17 cellular contexts compared by ENCODE assay signal in the genomic region with DNA sequence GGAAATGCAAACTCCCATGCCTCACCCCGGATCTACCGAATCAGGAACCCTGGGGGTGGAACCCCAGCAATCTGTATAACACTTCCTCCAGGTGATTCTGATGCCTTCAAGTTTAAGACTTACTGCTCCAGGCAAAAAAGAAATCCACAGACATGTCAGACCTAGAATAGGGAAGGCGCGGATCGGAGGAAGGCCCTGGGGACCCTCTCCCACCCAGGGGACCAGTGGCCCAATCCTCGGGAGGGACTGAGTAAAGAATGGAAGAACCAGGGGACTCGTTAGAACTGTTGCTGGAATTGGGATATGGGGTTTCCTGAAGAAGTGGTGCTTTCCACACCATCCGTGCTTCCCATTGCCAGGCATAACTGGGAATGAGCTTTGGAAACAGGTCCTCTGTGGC.
DNase-seq lines count a peak whose midpoint lies in the region; ATAC-seq, FAIRE-seq and TF ChIP-seq lines count a peak whose summit lies in the region.
"Had no signal": no experiment of that assay in that cellular context is flagged by ENCODE, and none has a peak within 500 bp of the region (broad histone marks: within the 10 kb centered on the region; RNA-seq: fewer than 3 reads in every experiment).

No MANE protein-coding gene starts in this region.

- no peaks in the 10 kb centered on the region for H3K23me2 ChIP-seq in H9 (ENCODE audit: insufficient read length, low read depth, low read length, poor library complexity, severe bottlenecking)

- no peaks in the 10 kb centered on the region for H3K79me2 ChIP-seq in H9 (ENCODE audit: insufficient read depth, low read length)
- H3K79me2 ChIP-seq in smooth muscle cell (ENCODE audit: low read depth): peaks cover 43% of the 10 kb centered on the region

- H3K56ac ChIP-seq in H9 (ENCODE audit: insufficient read length, low read depth, low read length): no peak overlapping the region

- no peak overlapping the region for H2BK5ac ChIP-seq in H9 (ENCODE audit: insufficient read length, low read length)

- H4K5ac ChIP-seq in H9 (ENCODE audit: insufficient read length, low read depth, low read length): no peak overlapping the region

- H3K9me3 Mint-ChIP-seq in H9: no peaks in the 10 kb centered on the region

- H3K36me3 Mint-ChIP-seq in H9 (ENCODE audit: insufficient read depth in 1 of 3, low read depth in 3 of 3): peaks cover 0 to 8% (median 0%) of the 10 kb centered on the region in 3 experiments; a peak in 2 of 7 replicates

- in situ Hi-C loops in brain microvascular endothelial cell (cut with HindIII; ENCODE audit: low pct_ligation_motif_present, low sequenced_read_pairs) (no loop called here), GM13976 (cut with MboI; ENCODE audit: low sequenced_read_pairs, unreplicated experiment) (no loop called here)

- H3K27ac ChIP-seq in H9 (ENCODE audit: insufficient read length, low read depth, low read length) (no peak overlapping the region), brain microvascular endothelial cell (peak overlapping the region; percentile 91), kidney (ENCODE audit: low read depth in 2 of 2, low read length in 2 of 2) (peak overlapping the region; percentile 91 to 93), smooth muscle cell (ENCODE audit: low read depth) (peak overlapping the region; percentile 63)
- H3K27ac ChIP-seq: C4-2B, KMS-11 had no signal

- H3K23ac ChIP-seq in H9 (ENCODE audit: insufficient read length, low read depth, low read length): no peak overlapping the region

- no peak overlapping the region for H4K8ac ChIP-seq in H9 (replicated peaks; ENCODE audit: insufficient read length, low read depth, low read length)

- H3K4me2 ChIP-seq in H9 (ENCODE audit: insufficient read depth, insufficient read length, low read length) (no peak overlapping the region), smooth muscle cell (no peak overlapping the region)
- H3K4me2 ChIP-seq: KMS-11 had no signal

- intact Hi-C loops in kidney (cut with DNase I): no loop called here

- H3K4me3 ChIP-seq in brain microvascular endothelial cell (ENCODE audit: low read depth, low read length) (no peak overlapping the region), kidney (ENCODE audit: low read length in 2 of 2) (no peak overlapping the region), smooth muscle cell (no peak overlapping the region)
- H3K4me3 ChIP-seq: adrenal gland had no signal

- ATAC-seq in GM21529 (IDR thresholded peaks at IDR 0.05; ENCODE audit: unreplicated experiment): no peak
- ATAC-seq: activated CD4-positive, CD25-positive, alpha-beta regulatory T cell treated with anti-CD3 and anti-CD28 coated beads, Interleukin-2, amount 50 U/mL, for 24 hours; activated CD8-positive, alpha-beta T cell treated with anti-CD3 and anti-CD28 coated beads, Interleukin-2, amount 10 ng/mL, durations not matched to agents 7 days and 5 days had no signal

- no peak overlapping the region for H2BK120ac ChIP-seq in H9 (ENCODE audit: low read depth, low read length, poor library complexity, severe bottlenecking)

- no peak overlapping the region for H2BK20ac ChIP-seq in H9 (ENCODE audit: low read depth, low read length, poor library complexity, severe bottlenecking)

- H3T11ph ChIP-seq in H9 (ENCODE audit: low read length): no peak overlapping the region

- H3K9me3 ChIP-seq in H9 (ENCODE audit: control insufficient read depth, low read depth, low read length) (no peaks in the 10 kb centered on the region), kidney (ENCODE audit: control insufficient read depth in 1 of 2, low read length in 2 of 2) (no peaks in the 10 kb centered on the region), smooth muscle cell (replicated peaks; ENCODE audit: low read depth) (no peaks in the 10 kb centered on the region)
- H3K9me3 ChIP-seq: adrenal gland had no signal

- FAIRE-seq in kidney (lab: Jason Lieb, UNC): no peak

- H2AFZ ChIP-seq in H9 (ENCODE audit: low read length) (no peak overlapping the region), smooth muscle cell (ENCODE audit: low read depth) (no peak overlapping the region)

- DNase-seq in H9 (no peak), brain microvascular endothelial cell (no peak), kidney (peak; percentile 35), smooth muscle cell (lab: John Stamatoyannopoulos, UW; ENCODE audit: unreplicated experiment) (no peak), superior temporal gyrus (ENCODE audit: extremely low spot score) (no peak), cerebellar nuclear complex (lab: John Stamatoyannopoulos, UW) (no peak), GM13976 (ENCODE audit: low spot score) (no peak)
- DNase-seq: activated CD8-positive, alpha-beta T cell treated with anti-CD3 and anti-CD28 coated beads, Interleukin-2, amount 10 ng/mL, durations not matched to agents 7 days and 5 days; foreskin melanocyte; NCI-H1694 treated with DMSO at 0.1 percent for 48 hours; retina; Right ventricle myocardium superior had no signal

- H3K27me3 ChIP-seq in H9 (ENCODE audit: insufficient read depth, low read length) (no peaks in the 10 kb centered on the region), brain microvascular endothelial cell (replicated peaks) (no peaks in the 10 kb centered on the region), smooth muscle cell (ENCODE audit: low read depth) (no peaks in the 10 kb centered on the region)
- H3K27me3 ChIP-seq: adrenal gland had no signal

- no peak overlapping the region for H2BK12ac ChIP-seq in H9 (ENCODE audit: insufficient read length, low read depth, low read length)

- H3K4me1 ChIP-seq in H9 (ENCODE audit: insufficient read depth, low read length) (no peaks in the 10 kb centered on the region), kidney (ENCODE audit: control insufficient read depth in 1 of 2, insufficient read depth in 1 of 2, low read depth in 1 of 2, low read length in 2 of 2) (peaks cover 63 to 64% of the 10 kb centered on the region in 2 donors), smooth muscle cell (ENCODE audit: low read depth) (peaks cover 2% of the 10 kb centered on the region)

- H3K27me3 Mint-ChIP-seq in H9 (ENCODE audit: low read depth): no peaks in the 10 kb centered on the region; the same call in 1 of the 2 replicates

- no peak overlapping the region for H3K18ac ChIP-seq in H9 (ENCODE audit: insufficient read length, low read depth, low read length)

- H4K20me1 ChIP-seq in H9 (ENCODE audit: control insufficient read depth, insufficient read depth, insufficient read length) (no peaks in the 10 kb centered on the region), smooth muscle cell (ENCODE audit: low read depth) (peaks cover 32% of the 10 kb centered on the region)

- H3K4me3 Mint-ChIP-seq in H9: no peak overlapping the region
- H3K4me3 Mint-ChIP-seq: activated CD8-positive, alpha-beta T cell treated with anti-CD3 and anti-CD28 coated beads, Interleukin-2, amount 10 ng/mL, durations not matched to agents 7 days and 5 days had no signal

- H3F3A ChIP-seq in smooth muscle cell (ENCODE audit: low read depth): no peaks in the 10 kb centered on the region

- peak overlapping the region in 2 of 3 experiments; percentile 30 to 61; a peak in 1 of 7 replicates for H3K27ac Mint-ChIP-seq in H9
- H3K27ac Mint-ChIP-seq: activated CD8-positive, alpha-beta T cell treated with anti-CD3 and anti-CD28 coated beads, Interleukin-2, amount 10 ng/mL, durations not matched to agents 7 days and 5 days had no signal

- H2BK15ac ChIP-seq in H9 (ENCODE audit: low read depth, low read length): no peak overlapping the region

- H3K9ac ChIP-seq in H9 (ENCODE audit: extremely low read depth, insufficient read length, low read length): no peak overlapping the region
- H3K9ac ChIP-seq in kidney (ENCODE audit: low read length in 2 of 2): no peak overlapping the region
- no peak overlapping the region for H3K9ac ChIP-seq in smooth muscle cell (ENCODE audit: low read depth)
- H3K9ac ChIP-seq: KMS-11 had no signal

- no peak overlapping the region for H4K91ac ChIP-seq in H9 (ENCODE audit: insufficient read length, low read depth, low read length)

- no CpG with 5 or more reads among the region's 8 CpGs for WGBS in H9 (ENCODE audit: extremely low coverage, insufficient read length, low lambda C conversion rate)
- WGBS in smooth muscle cell (ENCODE audit: low lambda C conversion rate): over 99% methylated on average over 8 of the region's 8 CpGs

- no peak overlapping the region for H3K4ac ChIP-seq in H9 (ENCODE audit: low read depth, low read length)

- H3K14ac ChIP-seq in H9 (ENCODE audit: insufficient read depth, low read length): no peak overlapping the region

- H3K4me1 Mint-ChIP-seq in H9: peaks cover 11 to 15% of the 10 kb centered on the region in 2 experiments

- H2AK5ac ChIP-seq in H9 (ENCODE audit: insufficient read length, low read length): no peak overlapping the region

- no peak for TF ChIP-seq CTCF in H9 (conservative IDR thresholded peaks at IDR 0.05)
- no peak for TF ChIP-seq CTCF in brain microvascular endothelial cell (IDR thresholded peaks at IDR 0.05; ENCODE audit: low read depth, low read length, missing control alignments)
- TF ChIP-seq CTCF in kidney (IDR thresholded peaks at IDR 0.05; ENCODE audit: borderline replicate concordance, extremely low read depth, insufficient read depth): no peak
- no peak for TF ChIP-seq CTCF in smooth muscle cell (IDR thresholded peaks at IDR 0.05; ENCODE audit: borderline replicate concordance, insufficient read depth, poor library complexity, severe bottlenecking)
- no peak for TF ChIP-seq CTCF in GM13976 (IDR thresholded peaks at IDR 0.05; ENCODE audit: borderline replicate concordance, control extremely low read depth, extremely low read depth, insufficient read depth, missing control alignments)

- H3K36me3 ChIP-seq in brain microvascular endothelial cell (replicated peaks) (peaks cover 8% of the 10 kb centered on the region), kidney (ENCODE audit: control insufficient read depth in 1 of 2, insufficient read depth in 2 of 2, low read length in 2 of 2) (peaks cover 0 to 5% of the 10 kb centered on the region in 2 donors), smooth muscle cell (ENCODE audit: low read depth) (no peaks in the 10 kb centered on the region)
- H3K36me3 ChIP-seq: adrenal gland had no signal

- no peaks in the 10 kb centered on the region for H3K79me1 ChIP-seq in H9 (ENCODE audit: insufficient read depth, low read depth, low read length, poor library complexity, severe bottlenecking)
